Comparison of ENCODE assay signal across 25 cellular contexts in the genomic region with DNA sequence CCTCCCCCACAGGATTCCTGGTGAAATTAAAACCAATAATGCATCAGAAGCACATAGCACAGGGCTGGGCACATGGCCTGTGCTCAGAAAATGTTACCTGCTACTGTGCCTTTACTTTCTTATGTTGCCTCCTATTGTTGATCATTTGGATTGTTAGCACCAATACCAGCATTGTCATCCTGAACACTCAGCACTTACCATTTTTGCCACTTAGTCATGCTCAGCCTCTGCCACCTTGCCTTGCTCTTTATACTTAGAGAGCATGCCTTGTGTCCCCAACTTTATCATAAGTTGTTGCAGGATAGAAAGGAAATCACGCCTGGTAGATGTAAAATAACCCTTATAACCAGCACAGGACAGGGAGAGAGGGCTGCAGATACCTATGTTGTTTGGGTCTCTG.
"Had no signal": no experiment of that assay in that cellular context is flagged by ENCODE, and none has a peak within 500 bp of the region (broad histone marks: within the 10 kb centered on the region; RNA-seq: fewer than 3 reads in every experiment).

No MANE protein-coding gene starts in this region.

- H3K4me1 ChIP-seq: body of pancreas had no signal

- DNase-seq: activated CD4-positive, alpha-beta memory T cell treated with anti-CD3 and anti-CD28 coated beads for 36 hours; activated CD4-positive, alpha-beta T cell treated with anti-CD3 and anti-CD28 coated beads for 36 hours; activated CD4-positive, alpha-beta T cell treated with anti-CD3 and anti-CD28 coated beads, Interleukin-2, amount 10 ng/mL, durations not matched to agents 24 days and 14 days; activated CD4-positive, CD25-positive, alpha-beta regulatory T cell; activated CD4-positive, CD25-positive, alpha-beta regulatory T cell treated with anti-CD3 and anti-CD28 coated beads, Interleukin-2, amount 50 U/mL, for 72 hours; activated CD8-positive, alpha-beta memory T cell treated with anti-CD3 and anti-CD28 coated beads, Interleukin-2, amount 10 ng/mL, durations not matched to agents 7 days and 5 days; activated CD8-positive, alpha-beta memory T cell treated with anti-CD3 and anti-CD28 coated beads, Interleukin-2, amount 50 U/mL, for 4 hours; activated CD8-positive, alpha-beta T cell treated with anti-CD3 and anti-CD28 coated beads, Interleukin-2, amount 10 ng/mL, durations not matched to agents 7 days and 5 days; activated effector memory CD4-positive, alpha-beta T cell treated with Interleukin-2 at 50 U/mL for 16 hours; activated gamma-delta T cell treated with Interleukin-2 at 50 U/mL for 16 hours; activated naive CD4-positive, alpha-beta T cell treated with anti-CD3 and anti-CD28 coated beads, Interleukin-2, amount 50 U/mL, for 16 hours; activated naive CD4-positive, alpha-beta T cell treated with Interleukin-2 at 50 U/mL for 16 hours; activated T-cell treated with anti-CD3 and anti-CD28 coated beads, Interleukin-2, amount 50 U/mL, for 24 hours; amniotic stem cell; anterior cingulate cortex; body of pancreas; caudate nucleus; cortex of kidney; effector CD8-positive, alpha-beta T cell; foreskin fibroblast; head of caudate nucleus; T-helper 2 cell had no signal

- H3K4me3 Mint-ChIP-seq: activated CD4-positive, alpha-beta memory T cell treated with anti-CD3 and anti-CD28 coated beads for 36 hours; activated CD4-positive, alpha-beta T cell treated with anti-CD3 and anti-CD28 coated beads for 36 hours; activated CD4-positive, alpha-beta T cell treated with anti-CD3 and anti-CD28 coated beads, Interleukin-2, amount 10 ng/mL, durations not matched to agents 24 days and 14 days; activated CD8-positive, alpha-beta memory T cell treated with anti-CD3 and anti-CD28 coated beads, Interleukin-2, amount 10 ng/mL, durations not matched to agents 7 days and 5 days; activated CD8-positive, alpha-beta T cell treated with anti-CD3 and anti-CD28 coated beads, Interleukin-2, amount 10 ng/mL, durations not matched to agents 7 days and 5 days; activated naive CD8-positive, alpha-beta T cell; activated T-cell treated with anti-CD3 and anti-CD28 coated beads, Interleukin-2, amount 50 U/mL, for 24 hours; activated T-helper 17 cell treated with anti-CD3 and anti-CD28 coated beads, Interleukin-2, amount 50 U/mL, for 72 hours had no signal

- ATAC-seq: activated CD4-positive, alpha-beta T cell treated with anti-CD3 and anti-CD28 coated beads for 36 hours; activated CD8-positive, alpha-beta memory T cell treated with anti-CD3 and anti-CD28 coated beads, Interleukin-2, amount 10 ng/mL, durations not matched to agents 7 days and 5 days; activated CD8-positive, alpha-beta T cell treated with anti-CD3 and anti-CD28 coated beads, Interleukin-2, amount 10 ng/mL, durations not matched to agents 7 days and 5 days; activated T-helper 17 cell treated with anti-CD3 and anti-CD28 coated beads, Interleukin-2, amount 50 U/mL, for 72 hours; body of pancreas; esophagus mucosa had no signal

- H3K27ac Mint-ChIP-seq: activated CD4-positive, alpha-beta memory T cell treated with anti-CD3 and anti-CD28 coated beads for 36 hours; activated CD4-positive, alpha-beta T cell treated with anti-CD3 and anti-CD28 coated beads for 36 hours; activated CD4-positive, alpha-beta T cell treated with anti-CD3 and anti-CD28 coated beads, Interleukin-2, amount 10 ng/mL, durations not matched to agents 24 days and 14 days; activated CD8-positive, alpha-beta memory T cell treated with anti-CD3 and anti-CD28 coated beads, Interleukin-2, amount 10 ng/mL, durations not matched to agents 7 days and 5 days; activated CD8-positive, alpha-beta T cell treated with anti-CD3 and anti-CD28 coated beads, Interleukin-2, amount 10 ng/mL, durations not matched to agents 7 days and 5 days; activated naive CD8-positive, alpha-beta T cell; activated T-cell treated with anti-CD3 and anti-CD28 coated beads, Interleukin-2, amount 50 U/mL, for 24 hours; activated T-helper 17 cell treated with anti-CD3 and anti-CD28 coated beads, Interleukin-2, amount 50 U/mL, for 72 hours had no signal

- H3K9me3 ChIP-seq: body of pancreas had no signal

- H3K9me3 Mint-ChIP-seq: activated CD4-positive, alpha-beta memory T cell treated with anti-CD3 and anti-CD28 coated beads for 36 hours; activated CD4-positive, alpha-beta T cell treated with anti-CD3 and anti-CD28 coated beads, Interleukin-2, amount 10 ng/mL, durations not matched to agents 24 days and 14 days; activated T-cell treated with anti-CD3 and anti-CD28 coated beads, Interleukin-2, amount 50 U/mL, for 24 hours; activated T-helper 17 cell treated with anti-CD3 and anti-CD28 coated beads, Interleukin-2, amount 50 U/mL, for 72 hours had no signal

- H3K27me3 ChIP-seq: body of pancreas had no signal

- H3K4me3 ChIP-seq: body of pancreas had no signal

- H3K36me3 Mint-ChIP-seq: activated CD4-positive, alpha-beta memory T cell treated with anti-CD3 and anti-CD28 coated beads for 36 hours; activated CD8-positive, alpha-beta memory T cell treated with anti-CD3 and anti-CD28 coated beads, Interleukin-2, amount 10 ng/mL, durations not matched to agents 7 days and 5 days; activated naive CD8-positive, alpha-beta T cell had no signal

- H3K27ac ChIP-seq: body of pancreas had no signal
